ENCODE assay signal across 21 cellular contexts in genomic region chr10:96828609-96829008, GRCh38.
"Had no signal": no experiment of that assay in that cellular context is flagged by ENCODE, and none has a peak within 500 bp of the region (broad histone marks: within the 10 kb centered on the region; RNA-seq: fewer than 3 reads in every experiment).

No MANE protein-coding gene starts in this region.

- H3K36me3 Mint-ChIP-seq: T-cell had no signal

- FAIRE-seq: HepG2, RCC 7860 had no signal

- H3K9ac ChIP-seq: SK-N-SH had no signal

- H3K27ac Mint-ChIP-seq: T-cell had no signal

- H3K4me3 Mint-ChIP-seq: T-cell had no signal

- ATAC-seq: HepG2, T-cell had no signal

- H3K4me2 ChIP-seq: SK-N-SH had no signal

- H3K9me3 Mint-ChIP-seq: T-cell had no signal

- H3K27me3 Mint-ChIP-seq: T-cell had no signal

- DNase-seq: IMR-90, KBM-7, MV-4-11, NCI-H1092, NCI-H1105 treated with DMSO at 0.1 percent for 48 hours, NCI-H1417 treated with DMSO at 0.1 percent for 48 hours, NCI-H146, NCI-H1694 treated with DMSO at 0.1 percent for 48 hours, NCI-H1930, NCI-H2081, NCI-H2107, NCI-H2227 treated with DMSO at 0.1 percent for 48 hours, NCI-H526 treated with DMSO at 0.1 percent for 48 hours, NCI-H748 treated with DMSO at 0.1 percent for 48 hours, Right ventricle myocardium superior, RPMI8226, SK-N-SH, SW 1271, T-cell had no signal

- H3K9me3 ChIP-seq: SK-N-SH had no signal
